29 cellular contexts compared by ENCODE assay signal in the genomic region with DNA sequence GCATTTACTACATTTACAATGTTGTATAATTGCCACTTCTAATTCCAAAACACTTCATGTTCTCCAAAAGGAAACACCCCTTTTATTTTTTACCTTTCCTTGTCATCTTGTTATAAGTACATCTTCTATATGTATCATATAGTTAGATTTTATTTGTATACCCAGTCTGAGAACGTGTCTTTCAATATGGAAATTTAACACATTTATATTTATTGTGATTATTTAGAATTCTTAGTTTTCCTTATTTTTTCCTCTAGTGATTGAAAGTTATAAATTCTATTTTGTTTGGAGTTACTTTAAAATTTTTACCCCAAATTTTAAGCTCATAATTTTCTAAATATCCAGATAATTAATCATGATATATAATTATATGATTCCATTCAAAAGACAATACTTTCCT. TPM values are rescaled to one million over a fixed set of nuclear protein-coding genes. Genes with fewer than 3 reads are reported as not detected.
"Had no signal": no experiment of that assay in that cellular context is flagged by ENCODE, and none has a peak within 500 bp of the region (broad histone marks: within the 10 kb centered on the region; RNA-seq: fewer than 3 reads in every experiment).

No MANE protein-coding gene starts in this region.

- H3K27me3 ChIP-seq: adrenal gland, body of pancreas, colonic mucosa, esophagus squamous epithelium had no signal

- ATAC-seq: activated CD4-positive, alpha-beta T cell treated with anti-CD3 and anti-CD28 coated beads for 36 hours; activated CD8-positive, alpha-beta memory T cell treated with anti-CD3 and anti-CD28 coated beads, Interleukin-2, amount 10 ng/mL, durations not matched to agents 7 days and 5 days; activated CD8-positive, alpha-beta T cell treated with anti-CD3 and anti-CD28 coated beads, Interleukin-2, amount 10 ng/mL, durations not matched to agents 7 days and 5 days; activated naive CD8-positive, alpha-beta T cell treated with anti-CD3 and anti-CD28 coated beads, Interleukin-2, amount 50 U/mL, for 24 hours; body of pancreas had no signal

- H3K4me1 ChIP-seq: adrenal gland, colonic mucosa, esophagus squamous epithelium had no signal

- H3K27ac ChIP-seq: adrenal gland, body of pancreas, colonic mucosa, epithelial cell of prostate, esophagus squamous epithelium had no signal

- H3K9me3 ChIP-seq: adrenal gland, body of pancreas, colonic mucosa had no signal

- FAIRE-seq: endometrium, endothelial cell of umbilical vein had no signal

- H3K4me3 ChIP-seq: adrenal gland, body of pancreas, colonic mucosa, esophagus squamous epithelium had no signal

- H3K36me3 ChIP-seq: adrenal gland, colonic mucosa, esophagus squamous epithelium had no signal

- DNase-seq: activated CD4-positive, alpha-beta memory T cell treated with anti-CD3 and anti-CD28 coated beads for 36 hours; activated CD4-positive, alpha-beta T cell treated with anti-CD3 and anti-CD28 coated beads for 36 hours; activated CD4-positive, alpha-beta T cell treated with anti-CD3 and anti-CD28 coated beads, Interleukin-2, amount 10 ng/mL, durations not matched to agents 24 days and 14 days; activated CD4-positive, CD25-positive, alpha-beta regulatory T cell; activated CD4-positive, CD25-positive, alpha-beta regulatory T cell treated with anti-CD3 and anti-CD28 coated beads, Interleukin-2, amount 50 U/mL, for 72 hours; activated CD8-positive, alpha-beta memory T cell treated with anti-CD3 and anti-CD28 coated beads, Interleukin-2, amount 10 ng/mL, durations not matched to agents 7 days and 5 days; activated CD8-positive, alpha-beta memory T cell treated with anti-CD3 and anti-CD28 coated beads, Interleukin-2, amount 50 U/mL, for 4 hours; activated CD8-positive, alpha-beta T cell treated with anti-CD3 and anti-CD28 coated beads, Interleukin-2, amount 10 ng/mL, durations not matched to agents 7 days and 5 days; activated effector memory CD4-positive, alpha-beta T cell treated with anti-CD3 and anti-CD28 coated beads, Interleukin-2, amount 50 U/mL, for 16 hours; activated naive CD4-positive, alpha-beta T cell treated with anti-CD3 and anti-CD28 coated beads for 36 hours; activated naive CD8-positive, alpha-beta T cell treated with anti-CD3 and anti-CD28 coated beads for 36 hours; activated naive CD8-positive, alpha-beta T cell treated with anti-CD3 and anti-CD28 coated beads, Interleukin-2, amount 50 U/mL, for 24 hours; activated T-cell treated with anti-CD3 and anti-CD28 coated beads, Interleukin-2, amount 50 U/mL, for 1 hour; activated T-cell treated with anti-CD3 and anti-CD28 coated beads, Interleukin-2, amount 50 U/mL, for 48 hours; adrenal gland; amygdala; aorta; body of pancreas; caudate nucleus; colonic mucosa; effector CD8-positive, alpha-beta T cell; esophagus squamous epithelium; foreskin melanocyte; head of caudate nucleus; T-helper 2 cell had no signal

RNA-seq across cellular contexts. Expression of gene CMTM8, which starts 15.8 kb away (rescaled TPM):
- total RNA-seq: fibroblast of villous mesenchyme had no signal
